In the genomic region with DNA sequence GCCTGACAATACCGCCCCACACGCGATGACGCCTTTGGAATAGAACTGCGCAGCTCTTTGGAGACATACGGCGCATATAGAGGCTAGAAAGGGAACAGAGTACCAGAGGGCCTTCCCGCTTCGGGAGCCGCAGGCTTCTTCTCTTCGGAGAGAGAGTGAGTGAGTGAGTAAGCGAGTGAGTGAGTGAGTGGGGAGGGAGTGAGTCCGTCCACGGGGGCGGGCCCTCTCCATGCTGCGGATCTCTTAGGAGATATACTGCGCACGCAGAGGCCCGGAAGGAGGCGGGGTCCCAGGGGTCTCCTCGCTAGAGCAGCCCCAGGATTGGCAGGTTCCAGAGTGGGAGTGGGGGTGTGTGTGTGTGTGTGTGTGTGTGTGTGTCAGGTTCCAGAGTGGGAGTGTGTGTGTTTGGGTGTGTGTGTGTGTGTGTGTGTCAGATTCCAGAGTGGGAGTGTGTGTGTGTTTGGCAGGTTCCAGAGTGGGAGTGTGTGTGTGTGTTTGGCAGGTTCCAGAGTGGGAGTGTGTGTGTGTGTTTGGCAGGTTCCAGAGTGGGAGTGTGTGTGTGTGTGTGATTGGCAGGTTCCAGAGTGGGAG, we compare ENCODE assay signal across 8 cellular contexts.
A peak's percentile ranks its signal among the peaks of the same experiment; 100 is the strongest.
DNase-seq lines count a peak whose midpoint lies in the region; ATAC-seq and TF ChIP-seq lines count a peak whose summit lies in the region.

No MANE protein-coding gene starts in this region.

- H3K9me3 Mint-ChIP-seq in progenitor cell of endocrine pancreas (ENCODE audit: low read depth), result peaks cover 3% of the 10 kb centered on the region

- peak overlapping the region; percentile 74 for H3K4me3 Mint-ChIP-seq in progenitor cell of endocrine pancreas (ENCODE audit: low read depth)

- H3K27ac ChIP-seq in right atrium auricular region, result peak overlapping the region; percentile 81 to 95
- peak overlapping the region; percentile 74 to 88 (median 80) for H3K27ac ChIP-seq in upper lobe of left lung

- H3K9me3 ChIP-seq in right atrium auricular region (no peaks in the 10 kb centered on the region), upper lobe of left lung (no peaks in the 10 kb centered on the region)

- no peak for TF ChIP-seq EP300 in upper lobe of left lung (IDR thresholded peaks at IDR 0.05)

- TF ChIP-seq CTCF in HFF-Myc (IDR thresholded peaks at IDR 0.05; ENCODE audit: low read depth, low read length, missing control alignments) (no peak), right atrium auricular region (IDR thresholded peaks at IDR 0.05) (no peak), progenitor cell of endocrine pancreas (IDR thresholded peaks at IDR 0.05; ENCODE audit: unreplicated experiment) (no peak), upper lobe of left lung (IDR thresholded peaks at IDR 0.05) (no peak)

- H3K4me3 ChIP-seq in HFF-Myc (replicated peaks; ENCODE audit: low read depth, low read length), result peak overlapping the region; percentile 50
- H3K4me3 ChIP-seq in right atrium auricular region, result peak overlapping the region; percentile 17 to 73
- H3K4me3 ChIP-seq in upper lobe of left lung, result peak overlapping the region in 3 of 4 donors; percentile 58 to 68 (median 67)

- peak; percentile 92 for DNase-seq in GM03348 (ENCODE audit: low spot score)
- DNase-seq in HFF-Myc (ENCODE audit: extremely low read depth, low read depth), result peak; percentile 52
- DNase-seq in NAMALWA (ENCODE audit: low spot score), result peak; percentile 97
- DNase-seq in T-helper 2 cell, result peak; percentile 42 to 92 (median 78)
- DNase-seq in anterior cingulate cortex (lab: John Stamatoyannopoulos, UW), result peak; percentile 30 to 91 (median 81)
- peak; percentile 97 for DNase-seq in right atrium auricular region (ENCODE audit: low spot score)
- peak; percentile 55 for DNase-seq in progenitor cell of endocrine pancreas (ENCODE audit: low spot score, unreplicated experiment)
- DNase-seq in upper lobe of left lung, result peak; percentile 89 to 95

- H3K4me1 ChIP-seq in right atrium auricular region (peaks cover 0 to 33% of the 10 kb centered on the region in 2 donors), upper lobe of left lung (peaks cover 15 to 20% (median 17%) of the 10 kb centered on the region in 4 donors)

- H3K36me3 ChIP-seq in right atrium auricular region (no peaks in the 10 kb centered on the region), upper lobe of left lung (no peaks in the 10 kb centered on the region)

- peaks cover 1% of the 10 kb centered on the region for H3K36me3 Mint-ChIP-seq in progenitor cell of endocrine pancreas (ENCODE audit: insufficient read depth)

- WGBS in upper lobe of left lung, 2 donors, result 1 to 2% methylated on average over 12 to 21 of the region's 21 CpGs

- H3K27me3 Mint-ChIP-seq in progenitor cell of endocrine pancreas, result no peaks in the 10 kb centered on the region

- peak in 1 of 4 donors; percentile 8 for TF ChIP-seq POLR2A in upper lobe of left lung (IDR thresholded peaks at IDR 0.05)

- H3K27ac Mint-ChIP-seq in progenitor cell of endocrine pancreas, result peak overlapping the region; percentile 97

- H3K27me3 ChIP-seq in right atrium auricular region, result no peaks in the 10 kb centered on the region
- no peaks in the 10 kb centered on the region for H3K27me3 ChIP-seq in upper lobe of left lung

- peak; percentile 94 to 97 for ATAC-seq in upper lobe of left lung (ENCODE audit: low FRiP score in 2 of 2)

- peaks cover 21% of the 10 kb centered on the region for H3K4me1 Mint-ChIP-seq in progenitor cell of endocrine pancreas (ENCODE audit: low read depth)

Comparison
In these comparisons a context has a peak if more than half of its experiments do, and no peak if none do; other contexts are left out.
1. Peak in every context shown above with its lines: DNase-seq, ATAC-seq, H3K4me3 ChIP-seq and H3K27ac ChIP-seq.